In the genomic region with DNA sequence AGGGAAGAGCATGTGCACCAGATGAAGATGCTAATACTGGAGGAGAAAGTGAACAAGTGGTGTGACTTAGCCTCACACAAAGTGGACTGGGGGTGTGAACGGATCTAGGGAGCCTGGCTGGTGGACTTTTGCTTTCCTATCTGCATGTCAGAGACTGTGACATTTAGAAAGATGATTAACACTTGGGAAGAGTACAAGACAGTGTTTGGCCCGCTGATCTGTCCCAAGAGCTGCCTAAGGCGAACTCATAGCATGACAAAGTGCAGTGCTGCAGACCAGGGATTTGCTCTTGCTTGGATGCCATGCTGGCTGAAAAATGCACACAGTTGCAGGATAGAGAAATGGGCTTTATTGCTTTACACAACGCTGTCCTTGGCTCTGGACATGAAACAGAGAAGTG, we compare ENCODE assay signal across 23 cellular contexts.
DNase-seq lines count a peak whose midpoint lies in the region; FAIRE-seq and TF ChIP-seq lines count a peak whose summit lies in the region.
"Had no signal": no experiment of that assay in that cellular context is flagged by ENCODE, and none has a peak within 500 bp of the region (broad histone marks: within the 10 kb centered on the region; RNA-seq: fewer than 3 reads in every experiment).

No MANE protein-coding gene starts in this region.

- FAIRE-seq in H1 (lab: Jason Lieb, UNC) = no peak
- FAIRE-seq: A549, D721Med, GM12892, GM18507 had no signal

- H4K91ac ChIP-seq in H1 (replicated peaks; ENCODE audit: insufficient read length, low read length) = no peak overlapping the region

- no peak overlapping the region for H2BK15ac ChIP-seq in H1 (ENCODE audit: low read length)

- no peaks in the 10 kb centered on the region for H3K23me2 ChIP-seq in H1 (ENCODE audit: low read depth, low read length)

- DNase-seq in OCI-LY7 (ENCODE audit: low spot score) = no peak
- no peak for DNase-seq in H1 (ENCODE audit: low read depth in 1 of 2, low spot score in 2 of 2)
- DNase-seq in hepatocyte (ENCODE audit: low spot score) = no peak
- DNase-seq in smooth muscle cell (lab: John Stamatoyannopoulos, UW; ENCODE audit: unreplicated experiment) = no peak
- DNase-seq in kidney glomerular epithelial cell (lab: John Stamatoyannopoulos, UW) = no peak
- DNase-seq in ecto neural progenitor cell (ENCODE audit: low spot score) = no peak
- no peak for DNase-seq in islet precursor cell
- DNase-seq: AML-193; Caco-2; CD4-positive, alpha-beta T cell; DMS153; DMS79; GDM1; H7; HFFc6 had no signal

- no peak overlapping the region for H3K4ac ChIP-seq in H1 (replicated peaks; ENCODE audit: insufficient read length, low read depth, low read length)

- no peak overlapping the region for H2BK12ac ChIP-seq in H1 (ENCODE audit: low read depth, low read length)

- H3F3A ChIP-seq in smooth muscle cell (ENCODE audit: low read depth) = peaks cover 12% of the 10 kb centered on the region

- H3K79me2 ChIP-seq in OCI-LY7 (ENCODE audit: insufficient read depth, low read depth, low read length) (no peaks in the 10 kb centered on the region), H1 (ENCODE audit: control insufficient read depth in 1 of 2, insufficient read depth in 2 of 2, low read length in 2 of 2) (no peaks in the 10 kb centered on the region), hepatocyte (no peaks in the 10 kb centered on the region), smooth muscle cell (ENCODE audit: low read depth) (no peaks in the 10 kb centered on the region)

- TF ChIP-seq CTCF in OCI-LY7 (conservative IDR thresholded peaks at IDR 0.05; ENCODE audit: low read length) = no peak
- no peak for TF ChIP-seq CTCF in H1 (IDR thresholded peaks at IDR 0.05; ENCODE audit: control extremely low read depth in 1 of 3, insufficient read depth in 1 of 3, low read depth in 1 of 3, low read length in 3 of 3)
- no peak for TF ChIP-seq CTCF in hepatocyte (IDR thresholded peaks at IDR 0.05; ENCODE audit: poor library complexity)
- TF ChIP-seq CTCF in smooth muscle cell (IDR thresholded peaks at IDR 0.05; ENCODE audit: borderline replicate concordance, insufficient read depth, poor library complexity, severe bottlenecking) = no peak

- H3K27ac ChIP-seq in OCI-LY7 (ENCODE audit: low read depth, low read length, poor library complexity, severe bottlenecking) (no peak overlapping the region), H1 (ENCODE audit: low read depth, low read length) (no peak overlapping the region), hepatocyte (no peak overlapping the region), smooth muscle cell (ENCODE audit: low read depth) (no peak overlapping the region)
- H3K27ac ChIP-seq: 22Rv1, A549, C4-2B, HL-60 had no signal

- H3K14ac ChIP-seq in H1 (ENCODE audit: insufficient read length) = no peak overlapping the region

- no peaks in the 10 kb centered on the region; the same call in 1 of the 2 replicates for H3K36me3 ChIP-seq in OCI-LY7 (ENCODE audit: insufficient read depth, low read length)
- H3K36me3 ChIP-seq in H1 (ENCODE audit: control insufficient read depth in 2 of 4, insufficient read depth in 4 of 4, low read length in 3 of 4) = no peaks in the 10 kb centered on the region
- H3K36me3 ChIP-seq in hepatocyte (replicated peaks; ENCODE audit: insufficient read depth, low read depth) = no peaks in the 10 kb centered on the region
- no peaks in the 10 kb centered on the region for H3K36me3 ChIP-seq in smooth muscle cell (ENCODE audit: low read depth)

- H4K5ac ChIP-seq in H1 (ENCODE audit: insufficient read length, low read depth, low read length) = no peak overlapping the region

- H3K9me3 ChIP-seq in OCI-LY7 (ENCODE audit: low read length) (no peaks in the 10 kb centered on the region), H1 (ENCODE audit: insufficient read depth in 2 of 2, low read depth in 1 of 2, low read length in 1 of 2) (no peaks in the 10 kb centered on the region), hepatocyte (ENCODE audit: low read depth) (no peaks in the 10 kb centered on the region), smooth muscle cell (replicated peaks; ENCODE audit: low read depth) (no peaks in the 10 kb centered on the region)
- H3K9me3 ChIP-seq: A549, Caco-2 had no signal

- no peak overlapping the region for H4K8ac ChIP-seq in H1 (ENCODE audit: extremely low read depth, insufficient read depth, low read length)

- H2BK5ac ChIP-seq in H1 (ENCODE audit: low read depth, low read length) = no peak overlapping the region

- peaks cover 18% of the 10 kb centered on the region for H3K4me1 ChIP-seq in OCI-LY7 (ENCODE audit: insufficient read depth, low read length, poor library complexity, severe bottlenecking)
- H3K4me1 ChIP-seq in H1 (replicated peaks in 1 of 4; ENCODE audit: control insufficient read depth in 3 of 4, insufficient read depth in 4 of 4, low read length in 3 of 4) = no peaks in the 10 kb centered on the region
- peaks cover 9% of the 10 kb centered on the region for H3K4me1 ChIP-seq in hepatocyte (ENCODE audit: insufficient read depth)
- peaks cover 7% of the 10 kb centered on the region for H3K4me1 ChIP-seq in smooth muscle cell (ENCODE audit: low read depth)
- H3K4me1 ChIP-seq: A549, Caco-2 had no signal

- 89% methylated on average over 4 of the region's 4 CpGs; no CpG with 5 or more reads in 1 of the 2 experiments for WGBS in H1 (ENCODE audit: extremely low coverage in 1 of 2, insufficient coverage in 1 of 2, insufficient read length in 1 of 2, insufficient replicate concordance in 2 of 2, low coverage in 1 of 2, low lambda C conversion rate in 2 of 2, missing lambda C conversion rate in 1 of 2), 2 experiments
- 51% methylated on average over 4 of the region's 4 CpGs for WGBS in hepatocyte (ENCODE audit: low lambda C conversion rate, missing lambda C conversion rate)
- 6% methylated on average over 4 of the region's 4 CpGs for WGBS in smooth muscle cell (ENCODE audit: low lambda C conversion rate)

- no peak for TF ChIP-seq POLR2A in H1 (IDR thresholded peaks at IDR 0.05; ENCODE audit: control extremely low read depth in 1 of 2, low read depth in 2 of 2, low read length in 2 of 2)

- no peak overlapping the region for H2BK120ac ChIP-seq in H1 (replicated peaks; ENCODE audit: low read depth, low read length)

- H4K20me1 ChIP-seq in OCI-LY7 (ENCODE audit: insufficient read depth, low read length) = no peaks in the 10 kb centered on the region
- no peaks in the 10 kb centered on the region for H4K20me1 ChIP-seq in H1 (replicated peaks in 1 of 2; ENCODE audit: control insufficient read depth in 1 of 2, insufficient read depth in 2 of 2, low read length in 2 of 2)
- H4K20me1 ChIP-seq in hepatocyte (ENCODE audit: insufficient read depth, poor library complexity, severe bottlenecking) = no peaks in the 10 kb centered on the region
- H4K20me1 ChIP-seq in smooth muscle cell (ENCODE audit: low read depth) = no peaks in the 10 kb centered on the region

- peak overlapping the region; percentile 72 for H2AFZ ChIP-seq in OCI-LY7 (ENCODE audit: low read length)
- H2AFZ ChIP-seq in H1 (ENCODE audit: low read length) = 0 out of 2 replicates have a peak overlapping the region, but pooled peaks have one; percentile 27
- no peak overlapping the region for H2AFZ ChIP-seq in hepatocyte
- peak overlapping the region; percentile 83 for H2AFZ ChIP-seq in smooth muscle cell (ENCODE audit: low read depth)
- H2AFZ ChIP-seq: GM23338 had no signal

- TF ChIP-seq RAD21 in H1 (IDR thresholded peaks at IDR 0.05 in 1 of 2, conservative IDR thresholded peaks at IDR 0.05 in 1 of 2; ENCODE audit: low read depth in 2 of 2, low read length in 2 of 2) = no peak

- no TSS peak for BruUV-seq in OCI-LY7 (replicated peaks; lab: Mats Ljungman, UMichigan)

- POLR2A ChIA-PET in OCI-LY7 (lab: Charles Lee) = interaction anchor here (1.5 kb wide), 1 partner anchor 8 kb away, joined by 3 read pairs; no protein-coding TSS in a partner anchor
- POLR2A ChIA-PET in H1 (lab: Charles Lee; ENCODE audit: partially characterized antibody) = no interaction called here

- no peak overlapping the region for H3K23ac ChIP-seq in H1 (ENCODE audit: insufficient read length)

- H3K4me2 ChIP-seq in OCI-LY7 (ENCODE audit: low read length) = no peak overlapping the region
- no peak overlapping the region for H3K4me2 ChIP-seq in H1 (ENCODE audit: insufficient read depth in 1 of 2, low read depth in 2 of 2, low read length in 2 of 2)
- H3K4me2 ChIP-seq in hepatocyte = peak overlapping the region; percentile 8
- peak overlapping the region; percentile 61 for H3K4me2 ChIP-seq in smooth muscle cell
- H3K4me2 ChIP-seq: A549, GM23338 had no signal

- no peak overlapping the region for H2AK5ac ChIP-seq in H1 (ENCODE audit: low read depth, low read length)

- H3K4me3 ChIP-seq in OCI-LY7 (ENCODE audit: low read depth, low read length, poor library complexity, severe bottlenecking) = no peak overlapping the region
- no peak overlapping the region for H3K4me3 ChIP-seq in H1 (ENCODE audit: extremely low read depth in 1 of 4, insufficient read depth in 2 of 4, low read depth in 3 of 4, low read length in 4 of 4)
- no peak overlapping the region for H3K4me3 ChIP-seq in hepatocyte
- H3K4me3 ChIP-seq in smooth muscle cell = no peak overlapping the region
- H3K4me3 ChIP-seq: A549, GM23338 had no signal

- intact Hi-C loops in OCI-LY7 (cut with micrococcal nuclease; ENCODE audit: unreplicated experiment) = no loop called here

- H3K27me3 ChIP-seq in H1 (replicated peaks in 1 of 4; ENCODE audit: control insufficient read depth in 3 of 4, extremely low read depth in 1 of 4, insufficient read depth in 3 of 4, low read length in 3 of 4) (no peaks in the 10 kb centered on the region), hepatocyte (no peaks in the 10 kb centered on the region), smooth muscle cell (ENCODE audit: low read depth) (no peaks in the 10 kb centered on the region)

- H2BK20ac ChIP-seq in H1 (ENCODE audit: low read length) = no peak overlapping the region

- H3K9ac ChIP-seq in H1 (replicated peaks in 1 of 4; ENCODE audit: extremely low read depth in 1 of 4, low read depth in 3 of 4, low read length in 3 of 4) (no peak overlapping the region), smooth muscle cell (ENCODE audit: low read depth) (no peak overlapping the region)

- CTCF ChIA-PET in OCI-LY7 (lab: Charles Lee; ENCODE audit: unreplicated experiment) (no interaction called here), H1 (lab: Charles Lee; ENCODE audit: partially characterized antibody) (interaction anchor here (1.6 to 2.1 kb wide), 3 partner anchors 15 to 401 kb away, joined by 4 to 8 read pairs (median 5); no protein-coding TSS in a partner anchor)

- TF ChIP-seq EP300 in H1 (IDR thresholded peaks at IDR 0.05; ENCODE audit: borderline replicate concordance in 1 of 2, low read depth in 2 of 2, low read length in 2 of 2) = no peak

- H3K56ac ChIP-seq in H1 (replicated peaks; ENCODE audit: insufficient read length, low read depth, low read length) = no peak overlapping the region

- H3K79me1 ChIP-seq in H1 (ENCODE audit: low read depth, low read length) = no peaks in the 10 kb centered on the region

- H3K18ac ChIP-seq in H1 (ENCODE audit: extremely low read depth, low read length) = no peak overlapping the region

- no peaks in the 10 kb centered on the region for H3K9me2 ChIP-seq in OCI-LY7 (ENCODE audit: insufficient read depth, low read length)
- H3K9me2 ChIP-seq in hepatocyte (replicated peaks; ENCODE audit: insufficient read depth) = no peaks in the 10 kb centered on the region

TF ChIP-seq in H1, 55 proteins besides CTCF, POLR2A, EP300 and RAD21 (continues in another document):
- TF ChIP-seq BRCA1 (IDR thresholded peaks at IDR 0.05; ENCODE audit: low read depth, low read length) (no peak), RBBP5 (IDR thresholded peaks at IDR 0.05; ENCODE audit: borderline replicate concordance, low read depth, low read length) (no peak)

Comparison
In these comparisons a context has a peak if more than half of its experiments do, and no peak if none do; other contexts are left out.
1. H3K4me2 ChIP-seq: peak in hepatocyte (single experiment) and smooth muscle cell (single experiment); none in OCI-LY7 (single experiment) and H1 (0 of 2).